In the genomic region with DNA sequence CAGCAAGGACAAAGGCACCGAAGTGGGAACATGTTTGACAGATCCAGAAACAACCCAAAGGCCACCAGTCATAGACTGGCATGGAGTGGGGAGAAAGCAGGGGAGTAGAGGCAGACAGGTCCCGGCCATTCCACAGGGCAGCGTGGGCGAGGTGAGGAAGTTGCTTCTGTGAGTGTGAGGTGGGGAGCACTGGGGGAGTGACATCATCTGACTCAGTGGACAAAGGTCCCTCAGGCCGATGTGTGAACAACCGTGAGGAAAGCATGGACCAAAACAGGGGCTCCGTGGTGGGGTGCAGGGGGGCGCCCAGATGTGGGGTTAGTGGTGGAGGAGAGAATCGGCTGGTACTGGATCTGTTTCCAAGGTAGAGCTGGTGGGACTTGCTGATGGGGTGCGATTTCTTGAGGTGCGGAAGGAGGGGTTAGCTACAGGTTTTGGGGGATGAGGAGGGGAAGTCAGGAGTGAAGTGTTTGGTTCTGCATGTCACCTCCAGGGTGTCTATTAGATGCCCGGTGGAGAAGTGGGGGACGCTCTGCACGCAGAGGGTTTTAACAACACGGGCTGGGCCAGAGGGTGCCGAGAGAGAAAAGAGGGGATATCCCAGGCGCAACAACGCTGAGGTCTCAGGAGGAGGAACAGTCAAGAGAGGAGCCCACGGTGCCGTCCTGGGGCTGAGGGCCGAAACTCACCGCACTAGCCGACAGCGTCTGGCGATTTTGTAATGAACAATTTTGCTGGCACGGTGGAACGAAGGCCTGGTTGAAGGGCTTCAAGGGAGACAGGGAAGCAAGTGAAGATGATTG, we compare ENCODE assay signal across 19 cellular contexts. TPM values are rescaled to one million over a fixed set of nuclear protein-coding genes. Genes with fewer than 3 reads are reported as not detected.
DNase-seq lines count a peak whose midpoint lies in the region; ATAC-seq, FAIRE-seq and TF ChIP-seq lines count a peak whose summit lies in the region.
"Had no signal": no experiment of that assay in that cellular context is flagged by ENCODE, and none has a peak within 500 bp of the region (broad histone marks: within the 10 kb centered on the region; RNA-seq: fewer than 3 reads in every experiment).

No MANE protein-coding gene starts in this region.

- no peak for DNase-seq in CD14-positive monocyte (ENCODE audit: low spot score)
- DNase-seq in CD8-positive, alpha-beta T cell = no peak
- no peak for DNase-seq in H1 (ENCODE audit: low read depth in 1 of 2, low spot score in 2 of 2)
- no peak for DNase-seq in neural crest cell (ENCODE audit: low read depth, low spot score)
- DNase-seq in adrenal gland = no peak
- DNase-seq in NOMO-1 (lab: John Stamatoyannopoulos, UW; ENCODE audit: unreplicated experiment in 2 of 2) = no peak
- no peak for DNase-seq in NCI-H1092 treated with DMSO at 0.1 percent for 48 hours (lab: John Stamatoyannopoulos, UW)
- DNase-seq: ACHN, DMS153, EL, Kasumi-1, NCI-H1436, NCI-H2029 treated with DMSO at 0.1 percent for 48 hours, NCI-H510A, NCI-H82, Peyer's patch, SHP77 had no signal

- no peak overlapping the region for H3K4me3 ChIP-seq in CD8-positive, alpha-beta T cell (ENCODE audit: low read depth, low read length)
- H3K4me3 ChIP-seq in H1 (ENCODE audit: extremely low read depth in 1 of 4, insufficient read depth in 2 of 4, low read depth in 3 of 4, low read length in 4 of 4) = no peak overlapping the region
- H3K4me3 ChIP-seq in adrenal gland = no peak overlapping the region
- H3K4me3 ChIP-seq: Peyer's patch had no signal

- no peak overlapping the region for H2BK120ac ChIP-seq in H1 (replicated peaks; ENCODE audit: low read depth, low read length)

- POLR2A ChIA-PET in CD8-positive, alpha-beta T cell (lab: Charles Lee) = no interaction called here
- POLR2A ChIA-PET in H1 (lab: Charles Lee; ENCODE audit: partially characterized antibody) = interaction anchor here (0.9 to 1.1 kb wide), 2 partner anchors 23 to 43 kb away, joined by 3 read pairs; a partner anchor contains a TSS

- H3K79me1 ChIP-seq in H1 (ENCODE audit: low read depth, low read length) = no peaks in the 10 kb centered on the region

- H3K27ac ChIP-seq in CD8-positive, alpha-beta T cell (ENCODE audit: low read depth, low read length) = no peak overlapping the region
- H3K27ac ChIP-seq in H1 (ENCODE audit: low read depth, low read length) (no peak overlapping the region), adrenal gland (no peak overlapping the region)
- H3K27ac ChIP-seq: Peyer's patch had no signal

- H4K91ac ChIP-seq in H1 (replicated peaks; ENCODE audit: insufficient read length, low read length) = no peak overlapping the region

- peaks cover 10 to 12% of the 10 kb centered on the region in 2 donors for H3K36me3 Mint-ChIP-seq in CD14-positive monocyte
- H3K36me3 Mint-ChIP-seq in CD8-positive, alpha-beta T cell = peaks cover 16% of the 10 kb centered on the region
- H3K36me3 Mint-ChIP-seq in neural crest cell (ENCODE audit: low read depth) = peaks cover 2% of the 10 kb centered on the region

- H3K79me2 ChIP-seq in H1 (ENCODE audit: control insufficient read depth in 1 of 2, insufficient read depth in 2 of 2, low read length in 2 of 2) = peaks cover 0 to 10% of the 10 kb centered on the region in 2 experiments; a peak in 2 of 4 replicates

- no peak overlapping the region for H2AFZ ChIP-seq in H1 (ENCODE audit: low read length)

- no peak overlapping the region for H4K5ac ChIP-seq in H1 (ENCODE audit: insufficient read length, low read depth, low read length)

- H3K9ac ChIP-seq in H1 (replicated peaks in 1 of 4; ENCODE audit: extremely low read depth in 1 of 4, low read depth in 3 of 4, low read length in 3 of 4) = no peak overlapping the region

- no peak overlapping the region for H3K14ac ChIP-seq in H1 (ENCODE audit: insufficient read length)

- no peak overlapping the region for H2AK5ac ChIP-seq in H1 (ENCODE audit: low read depth, low read length)

- WGBS in H1 (ENCODE audit: extremely low coverage in 1 of 2, insufficient coverage in 1 of 2, insufficient read length in 1 of 2, insufficient replicate concordance in 2 of 2, low coverage in 1 of 2, low lambda C conversion rate in 2 of 2, missing lambda C conversion rate in 1 of 2), 2 experiments = 92% methylated on average over 27 of the region's 27 CpGs; no CpG with 5 or more reads in 1 of the 2 experiments
- WGBS in adrenal gland, 4 donors = 93 to 97% (median 95%) methylated on average over 27 of the region's 27 CpGs

- ATAC-seq in CD8-positive, alpha-beta T cell = no peak
- ATAC-seq: HepG2 had no signal

- peaks cover 23% of the 10 kb centered on the region for H3K4me1 ChIP-seq in CD8-positive, alpha-beta T cell (ENCODE audit: insufficient read depth, low read length)
- peaks cover 0 to 4% (median 3%) of the 10 kb centered on the region in 4 experiments; a peak in 6 of 7 replicates for H3K4me1 ChIP-seq in H1 (replicated peaks in 1 of 4; ENCODE audit: control insufficient read depth in 3 of 4, insufficient read depth in 4 of 4, low read length in 3 of 4)
- peaks cover 16 to 21% of the 10 kb centered on the region in 2 donors for H3K4me1 ChIP-seq in adrenal gland (replicated peaks in 1 of 2)

- H3K4me2 ChIP-seq in H1 (ENCODE audit: insufficient read depth in 1 of 2, low read depth in 2 of 2, low read length in 2 of 2) = no peak overlapping the region

- intact Hi-C loops in CD14-positive monocyte (cut with micrococcal nuclease) (no loop called here), adrenal gland (cut with DNase I) (no loop called here)
- intact Hi-C loops in CD8-positive, alpha-beta T cell (cut with DNase I, micrococcal nuclease) = no loop called here

- CTCF ChIA-PET in CD8-positive, alpha-beta T cell (lab: Charles Lee) = no interaction called here
- CTCF ChIA-PET in H1 (lab: Charles Lee; ENCODE audit: partially characterized antibody) = interaction anchor here (4.4 kb wide), 1 partner anchor 59 kb away, joined by 15 read pairs; no protein-coding TSS in a partner anchor

- H3K9me3 Mint-ChIP-seq in CD14-positive monocyte = no peaks in the 10 kb centered on the region
- H3K9me3 Mint-ChIP-seq in CD8-positive, alpha-beta T cell = no peaks in the 10 kb centered on the region
- H3K9me3 Mint-ChIP-seq in neural crest cell = no peaks in the 10 kb centered on the region

- H3K27me3 ChIP-seq in CD8-positive, alpha-beta T cell (ENCODE audit: insufficient read depth, low read length) = no peaks in the 10 kb centered on the region
- H3K27me3 ChIP-seq in H1 (replicated peaks in 1 of 4; ENCODE audit: control insufficient read depth in 3 of 4, extremely low read depth in 1 of 4, insufficient read depth in 3 of 4, low read length in 3 of 4) (peaks cover 0 to 8% (median 5%) of the 10 kb centered on the region in 4 experiments; a peak in 3 of 7 replicates), adrenal gland (no peaks in the 10 kb centered on the region)
- H3K27me3 ChIP-seq: Peyer's patch had no signal

- H3K27me3 Mint-ChIP-seq in CD14-positive monocyte (ENCODE audit: low read depth in 3 of 3) = peaks cover 2 to 4% (median 3%) of the 10 kb centered on the region in 3 donors
- H3K27me3 Mint-ChIP-seq in CD8-positive, alpha-beta T cell (ENCODE audit: low read depth) = no peaks in the 10 kb centered on the region
- no peaks in the 10 kb centered on the region for H3K27me3 Mint-ChIP-seq in neural crest cell (ENCODE audit: low read depth)

- no peak for FAIRE-seq in H1 (lab: Jason Lieb, UNC)
- FAIRE-seq: H54, HepG2 had no signal

- no peak for TF ChIP-seq RAD21 in H1 (IDR thresholded peaks at IDR 0.05 in 1 of 2, conservative IDR thresholded peaks at IDR 0.05 in 1 of 2; ENCODE audit: low read depth in 2 of 2, low read length in 2 of 2)

- peaks cover 2 to 10% of the 10 kb centered on the region in 2 experiments for H4K20me1 ChIP-seq in H1 (replicated peaks in 1 of 2; ENCODE audit: control insufficient read depth in 1 of 2, insufficient read depth in 2 of 2, low read length in 2 of 2)

- H3K23me2 ChIP-seq in H1 (ENCODE audit: low read depth, low read length) = peaks cover 6% of the 10 kb centered on the region

- H3K36me3 ChIP-seq in CD8-positive, alpha-beta T cell (ENCODE audit: insufficient read depth, low read length) = no peaks in the 10 kb centered on the region
- peaks cover 0 to 6% (median 0%) of the 10 kb centered on the region in 4 experiments; a peak in 1 of 8 replicates for H3K36me3 ChIP-seq in H1 (ENCODE audit: control insufficient read depth in 2 of 4, insufficient read depth in 4 of 4, low read length in 3 of 4)
- H3K36me3 ChIP-seq in adrenal gland (replicated peaks in 1 of 2) = no peaks in the 10 kb centered on the region
- H3K36me3 ChIP-seq: Peyer's patch had no signal

- H2BK15ac ChIP-seq in H1 (ENCODE audit: low read length) = no peak overlapping the region

- H2BK12ac ChIP-seq in H1 (ENCODE audit: low read depth, low read length) = peak overlapping the region; percentile 94; the same call in 1 of the 2 replicates

- no peak overlapping the region for H3K4me3 Mint-ChIP-seq in CD14-positive monocyte
- H3K4me3 Mint-ChIP-seq in CD8-positive, alpha-beta T cell = no peak overlapping the region
- peak overlapping the region; percentile 73 for H3K4me3 Mint-ChIP-seq in neural crest cell

- H3K23ac ChIP-seq in H1 (ENCODE audit: insufficient read length) = no peak overlapping the region

- no peak overlapping the region for H2BK5ac ChIP-seq in H1 (ENCODE audit: low read depth, low read length)

- no peak overlapping the region for H2BK20ac ChIP-seq in H1 (ENCODE audit: low read length)

- TF ChIP-seq CTCF in CD14-positive monocyte (IDR thresholded peaks at IDR 0.05) = no peak
- no peak for TF ChIP-seq CTCF in CD8-positive, alpha-beta T cell (IDR thresholded peaks at IDR 0.05)
- TF ChIP-seq CTCF in H1 (IDR thresholded peaks at IDR 0.05; ENCODE audit: control extremely low read depth in 1 of 3, insufficient read depth in 1 of 3, low read depth in 1 of 3, low read length in 3 of 3) = no peak
- no peak for TF ChIP-seq CTCF in neural crest cell (conservative IDR thresholded peaks at IDR 0.05)
- no peak for TF ChIP-seq CTCF in adrenal gland (IDR thresholded peaks at IDR 0.05)

- H4K8ac ChIP-seq in H1 (ENCODE audit: extremely low read depth, insufficient read depth, low read length) = no peak overlapping the region

- H3K56ac ChIP-seq in H1 (replicated peaks; ENCODE audit: insufficient read length, low read depth, low read length) = no peak overlapping the region

- H3K4ac ChIP-seq in H1 (replicated peaks; ENCODE audit: insufficient read length, low read depth, low read length) = no peak overlapping the region

- H3K27ac Mint-ChIP-seq in CD14-positive monocyte (peak overlapping the region; percentile 5 to 81 (median 74)), neural crest cell (ENCODE audit: unreplicated experiment) (peak overlapping the region; percentile 83)
- H3K27ac Mint-ChIP-seq in CD8-positive, alpha-beta T cell = peak overlapping the region; percentile 30

- TF ChIP-seq POLR2A in H1 (IDR thresholded peaks at IDR 0.05; ENCODE audit: control extremely low read depth in 1 of 2, low read depth in 2 of 2, low read length in 2 of 2) (no peak), adrenal gland (IDR thresholded peaks at IDR 0.05) (no peak)

- H3K9me3 ChIP-seq in CD8-positive, alpha-beta T cell (ENCODE audit: low read length) = no peaks in the 10 kb centered on the region
- no peaks in the 10 kb centered on the region for H3K9me3 ChIP-seq in H1 (ENCODE audit: insufficient read depth in 2 of 2, low read depth in 1 of 2, low read length in 1 of 2)
- no peaks in the 10 kb centered on the region for H3K9me3 ChIP-seq in adrenal gland (replicated peaks in 1 of 3)
- H3K9me3 ChIP-seq: Peyer's patch had no signal

- H3K18ac ChIP-seq in H1 (ENCODE audit: extremely low read depth, low read length) = no peak overlapping the region

- TF ChIP-seq EP300 in H1 (IDR thresholded peaks at IDR 0.05; ENCODE audit: borderline replicate concordance in 1 of 2, low read depth in 2 of 2, low read length in 2 of 2) = no peak

- H3K4me1 Mint-ChIP-seq in CD14-positive monocyte (peaks cover 26% of the 10 kb centered on the region), neural crest cell (peaks cover 22% of the 10 kb centered on the region)
- peaks cover 25% of the 10 kb centered on the region for H3K4me1 Mint-ChIP-seq in CD8-positive, alpha-beta T cell (ENCODE audit: low read depth)

RNA-seq across cellular contexts. Expression of a gene that starts 2.5 kb away (rescaled TPM):
- polyA plus RNA-seq in CD14-positive monocyte (1 to 10 TPM in 1 of 2 donors, not detected in 1; 3.8 TPM), H1 (2011; rRNA removed) (7.3 and 10.3 TPM in 2 replicates), adrenal gland (1 to 10 TPM; 4.3 to 8.5 (median 5.4) TPM)
- 1 to 10 TPM; 8.2 to 8.5 TPM for total RNA-seq in CD8-positive, alpha-beta T cell
- 7.1 and 7.3 TPM in 2 replicates for total RNA-seq in H1 (2021; fragmentation: NEBNext Ultra II Directional; extraction: Animal tissue kit (Norgen Biotek cat#: 25700))
- 11.5 TPM for polyA plus RNA-seq in H1 (2011; cell fraction: cytosol; rRNA removed)
- polyA plus RNA-seq in H1 (2011; cell fraction: nucleus; rRNA removed) = 5.6 TPM
- polyA plus RNA-seq in H1 (2012, experiment 1 of 2) = not detected in 4 replicates
- 5.5 TPM for polyA plus RNA-seq in H1 (2012, experiment 2 of 2)
- polyA plus RNA-seq in H1 (2013, experiment 1 of 2) = 11.1 TPM
- polyA plus RNA-seq in H1 (2013, experiment 2 of 2) = 10.8 TPM
- 5.5 and 5.6 TPM in 2 replicates for polyA minus RNA-seq in H1 (2011; rRNA and poly(A)+ RNA removed)
- polyA minus RNA-seq in H1 (2011; cell fraction: cytosol; rRNA and poly(A)+ RNA removed) = 5.8 TPM
- polyA minus RNA-seq in H1 (2011; cell fraction: nucleus; rRNA and poly(A)+ RNA removed) = 9.4 TPM
- total RNA-seq in neural crest cell (18.8 TPM in 2 replicates), adrenal gland (10 to 100 TPM in 3 of 8 donors, 1 to 10 TPM in 5; 5.1 to 12.2 (median 8.1) TPM)

RNA-seq across cellular contexts. Expression of a gene that starts 23.4 kb away (rescaled TPM):
- 1 to 10 TPM in 1 of 2 donors, under 1 TPM in 1; 0.13 to 1.3 TPM for polyA plus RNA-seq in CD14-positive monocyte
- total RNA-seq in CD8-positive, alpha-beta T cell = 1 to 10 TPM; 2.8 to 2.9 TPM
- 4.8 and 4.9 TPM in 2 replicates for total RNA-seq in H1 (2021; fragmentation: NEBNext Ultra II Directional; extraction: Animal tissue kit (Norgen Biotek cat#: 25700))
- polyA plus RNA-seq in H1 (2011; rRNA removed) = 3.3 and 5.1 TPM in 2 replicates
- 2.4 TPM for polyA plus RNA-seq in H1 (2011; cell fraction: cytosol; rRNA removed)
- polyA plus RNA-seq in H1 (2011; cell fraction: nucleus; rRNA removed) = 5.6 TPM
- polyA plus RNA-seq in H1 (2012, experiment 1 of 2) = 2.7 to 3.7 TPM (median 3.6 TPM) in 4 replicates
- 5.1 TPM for polyA plus RNA-seq in H1 (2012, experiment 2 of 2)
- polyA plus RNA-seq in H1 (2013, experiment 1 of 2) = 3.6 TPM
- polyA plus RNA-seq in H1 (2013, experiment 2 of 2) = 3.8 TPM
- 0.90 and 1.2 TPM in 2 replicates for polyA minus RNA-seq in H1 (2011; rRNA and poly(A)+ RNA removed)
- polyA minus RNA-seq in H1 (2011; cell fraction: cytosol; rRNA and poly(A)+ RNA removed) = 1.5 TPM
- polyA minus RNA-seq in H1 (2011; cell fraction: nucleus; rRNA and poly(A)+ RNA removed) = 2.3 TPM
- total RNA-seq in neural crest cell = 7.6 and 8.8 TPM in 2 replicates
- total RNA-seq in adrenal gland = 10 to 100 TPM in 7 of 8 donors, 1 to 10 TPM in 1; 8.7 to 32.3 (median 16.1) TPM
- 100 to 1,000 TPM in 2 of 3 donors, 1 to 10 TPM in 1; 3.8 to 142 (median 107) TPM for polyA plus RNA-seq in adrenal gland

RNA-seq across cellular contexts. Expression of a gene that starts 52.8 kb away (rescaled TPM):
- polyA plus RNA-seq in CD14-positive monocyte (not detected), H1 (2011; rRNA removed) (0.03 TPM in 2 replicates), adrenal gland (1 to 10 TPM in 1 of 3 donors, under 1 TPM in 1, not detected in 1; 0.54 to 2.0 TPM)
- total RNA-seq in CD8-positive, alpha-beta T cell = not detected
- not detected in 2 replicates for total RNA-seq in H1 (2021; fragmentation: NEBNext Ultra II Directional; extraction: Animal tissue kit (Norgen Biotek cat#: 25700))
- not detected for polyA plus RNA-seq in H1 (2011; cell fraction: cytosol; rRNA removed)
- 0.13 TPM for polyA plus RNA-seq in H1 (2011; cell fraction: nucleus; rRNA removed)
- polyA plus RNA-seq in H1 (2012, experiment 1 of 2) = 0.14 to 0.90 TPM (median 0.59 TPM) in 3 of 4 replicates, not detected in the other
- polyA plus RNA-seq in H1 (2012, experiment 2 of 2) = 0.09 TPM
- not detected for polyA plus RNA-seq in H1 (2013, experiment 1 of 2)
- polyA plus RNA-seq in H1 (2013, experiment 2 of 2) = not detected
- polyA minus RNA-seq in H1 (2011; rRNA and poly(A)+ RNA removed) = not detected in 2 replicates
- polyA minus RNA-seq in H1 (2011; cell fraction: cytosol; rRNA and poly(A)+ RNA removed) = not detected
- not detected for polyA minus RNA-seq in H1 (2011; cell fraction: nucleus; rRNA and poly(A)+ RNA removed)
- total RNA-seq in neural crest cell (6.4 and 7.7 TPM in 2 replicates), adrenal gland (under 1 TPM in 1 of 8 donors, not detected in 7; 0.11 TPM)
- total RNA-seq: HepG2, Peyer's patch had no signal
- polyA plus RNA-seq: HepG2 had no signal

Comparison
In these comparisons a context has a peak if more than half of its experiments do, and no peak if none do; other contexts are left out.
1. H3K27ac Mint-ChIP-seq: peak in every context shown above with its lines; median percentile 83 in neural crest cell; 74 in CD14-positive monocyte; 30 in CD8-positive, alpha-beta T cell.